Comparison of ENCODE assay signal across 1 cellular context in genomic region chr1:1616045-1616821, GRCh38.
TF ChIP-seq lines count a peak whose summit lies in the region.

No MANE protein-coding gene starts in this region.

TF ChIP-seq in K562, 482 proteins besides CTCF, POLR2A, EP300 and RAD21 (continued from another document):
- TF ChIP-seq MGA (IDR thresholded peaks at IDR 0.05): no peak
- TF ChIP-seq NEUROD1 (IDR thresholded peaks at IDR 0.05; ENCODE audit: borderline replicate concordance, low read depth, low read length, partially characterized antibody): no peak
- no peak for TF ChIP-seq ZBTB33 (CRISPR knock-in tag; IDR thresholded peaks at IDR 0.05)
- TF ChIP-seq NONO (IDR thresholded peaks at IDR 0.05; ENCODE audit: low read depth in 2 of 2, low read length in 1 of 2): peak in 1 of 2 experiments; percentile 77; a peak in 1 of 4 replicates
- no peak; the same call in 1 of the 2 replicates for TF ChIP-seq SIN3B (IDR thresholded peaks at IDR 0.05; ENCODE audit: low read depth)
- TF ChIP-seq ZNF407 (IDR thresholded peaks at IDR 0.05; ENCODE audit: low read depth): no peak
- TF ChIP-seq PRDM10 (IDR thresholded peaks at IDR 0.05; ENCODE audit: partially characterized antibody): no peak
- no peak for TF ChIP-seq ZNF124 (CRISPR knock-in tag; IDR thresholded peaks at IDR 0.05)
- TF ChIP-seq RHOXF2B (CRISPR knock-in tag; conservative IDR thresholded peaks at IDR 0.05): no peak
- TF ChIP-seq GTF2A2 (tag; IDR thresholded peaks at IDR 0.05): no peak
- no peak for TF ChIP-seq RUNX1 (IDR thresholded peaks at IDR 0.05; ENCODE audit: low read depth)
- TF ChIP-seq ZNF311 (CRISPR knock-in tag; IDR thresholded peaks at IDR 0.05): no peak
- TF ChIP-seq CBX1 (IDR thresholded peaks at IDR 0.05; ENCODE audit: low read depth): no peak
- TF ChIP-seq PYGO2 (tag; IDR thresholded peaks at IDR 0.05): no peak
- TF ChIP-seq NKRF (IDR thresholded peaks at IDR 0.05; ENCODE audit: borderline replicate concordance): no peak
- TF ChIP-seq PHF20 (IDR thresholded peaks at IDR 0.05; ENCODE audit: partially characterized antibody): no peak
- TF ChIP-seq GABPB1 (CRISPR knock-in tag; IDR thresholded peaks at IDR 0.05): no peak
- TF ChIP-seq RNF2 (IDR thresholded peaks at IDR 0.05): no peak
